ENCODE assay signal across 9 cellular contexts in the genomic region with DNA sequence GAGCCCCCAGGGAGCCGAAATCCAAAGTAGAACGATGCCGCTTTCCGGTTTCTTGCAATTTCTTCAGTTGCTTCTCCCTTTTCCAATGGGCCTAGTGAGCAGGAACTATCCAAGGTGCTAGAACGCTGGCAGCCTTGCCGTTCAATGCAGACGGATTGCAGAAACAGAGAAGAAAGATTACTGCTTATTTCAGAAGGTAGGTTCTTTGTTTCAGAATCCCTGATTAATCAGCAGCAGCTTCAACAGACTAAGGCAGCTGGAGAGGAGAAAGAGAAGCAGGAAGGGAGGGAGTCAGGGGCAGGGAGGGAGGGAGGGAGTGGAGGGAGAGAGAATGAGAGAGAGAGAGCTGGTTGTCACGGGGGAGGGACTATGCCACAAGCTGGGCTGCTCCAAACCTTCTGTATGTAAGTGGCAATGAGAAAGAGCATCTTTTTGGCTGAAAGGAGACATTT. TPM values are rescaled to one million over a fixed set of nuclear protein-coding genes. Genes with fewer than 3 reads are reported as not detected.
DNase-seq lines count a peak whose midpoint lies in the region; ATAC-seq and TF ChIP-seq lines count a peak whose summit lies in the region.
"Had no signal": no experiment of that assay in that cellular context is flagged by ENCODE, and none has a peak within 500 bp of the region (broad histone marks: within the 10 kb centered on the region; RNA-seq: fewer than 3 reads in every experiment).

No MANE protein-coding gene starts in this region.

- H3K9me3 ChIP-seq in neural progenitor cell (ENCODE audit: low read depth): no peaks in the 10 kb centered on the region
- no peaks in the 10 kb centered on the region for H3K9me3 ChIP-seq in right atrium auricular region
- H3K9me3 ChIP-seq in tibial nerve: no peaks in the 10 kb centered on the region
- no peaks in the 10 kb centered on the region for H3K9me3 ChIP-seq in gastrocnemius medialis

- no peaks in the 10 kb centered on the region for H3K36me3 Mint-ChIP-seq in activated naive CD4-positive, alpha-beta T cell treated with anti-CD3 and anti-CD28 coated beads, Interleukin-2, amount 10 ng/mL, durations not matched to agents 7 days and 5 days
- no peaks in the 10 kb centered on the region for H3K36me3 Mint-ChIP-seq in neural progenitor cell
- H3K36me3 Mint-ChIP-seq: CD4-positive, CD25-positive, alpha-beta regulatory T cell had no signal

- H3K4me3 Mint-ChIP-seq in activated naive CD4-positive, alpha-beta T cell treated with anti-CD3 and anti-CD28 coated beads, Interleukin-2, amount 10 ng/mL, durations not matched to agents 7 days and 5 days: no peak overlapping the region
- H3K4me3 Mint-ChIP-seq in neural progenitor cell: no peak overlapping the region

- H3K9ac ChIP-seq in neural progenitor cell: no peak overlapping the region

- H3K27ac ChIP-seq in neural progenitor cell: no peak overlapping the region
- no peak overlapping the region for H3K27ac ChIP-seq in right atrium auricular region
- H3K27ac ChIP-seq in tibial nerve: no peak overlapping the region
- no peak overlapping the region for H3K27ac ChIP-seq in gastrocnemius medialis

- TF ChIP-seq POLR2A in tibial nerve (IDR thresholded peaks at IDR 0.05) (no peak), gastrocnemius medialis (IDR thresholded peaks at IDR 0.05) (no peak)

- WGBS in tibial nerve, 2 donors: 7 to 10% methylated on average over 8 of the region's 8 CpGs

- no peak for ATAC-seq in gastrocnemius medialis

- H3K4me1 ChIP-seq in neural progenitor cell (peaks cover 6% of the 10 kb centered on the region), right atrium auricular region (no peaks in the 10 kb centered on the region), tibial nerve (no peaks in the 10 kb centered on the region), gastrocnemius medialis (no peaks in the 10 kb centered on the region)

- intact Hi-C loops in gastrocnemius medialis (cut with DNase I; ENCODE audit: low total_unique reads): no loop called here

- in situ Hi-C loops in gastrocnemius medialis (cut with MboI; ENCODE audit: low sequenced_read_pairs in 4 of 4): no loop called here

- H3K4me3 ChIP-seq in neural progenitor cell (no peak overlapping the region), right atrium auricular region (no peak overlapping the region), tibial nerve (no peak overlapping the region), gastrocnemius medialis (no peak overlapping the region)

- no peak for TF ChIP-seq CTCF in neural progenitor cell (IDR thresholded peaks at IDR 0.05)
- no peak for TF ChIP-seq CTCF in right atrium auricular region (IDR thresholded peaks at IDR 0.05)
- TF ChIP-seq CTCF in tibial nerve (IDR thresholded peaks at IDR 0.05): no peak
- TF ChIP-seq CTCF in gastrocnemius medialis (IDR thresholded peaks at IDR 0.05 in 4 of 5, conservative IDR thresholded peaks at IDR 0.05 in 1 of 5): no peak

- no peak overlapping the region for H3K27ac Mint-ChIP-seq in activated naive CD4-positive, alpha-beta T cell treated with anti-CD3 and anti-CD28 coated beads, Interleukin-2, amount 10 ng/mL, durations not matched to agents 7 days and 5 days
- H3K27ac Mint-ChIP-seq in neural progenitor cell: no peak overlapping the region
- H3K27ac Mint-ChIP-seq: CD4-positive, CD25-positive, alpha-beta regulatory T cell had no signal

- peaks cover 3% of the 10 kb centered on the region for H4K20me1 ChIP-seq in neural progenitor cell (ENCODE audit: low read depth)

- DNase-seq in activated naive CD4-positive, alpha-beta T cell treated with anti-CD3 and anti-CD28 coated beads, Interleukin-2, amount 10 ng/mL, durations not matched to agents 7 days and 5 days: peak; percentile 33
- no peak for DNase-seq in activated naive CD4-positive, alpha-beta T cell treated with anti-CD3 and anti-CD28 coated beads, Interleukin-2, amount 50 U/mL, for 16 hours
- peak; percentile 46 for DNase-seq in NCI-H510A treated with DMSO at 0.1 percent for 48 hours (lab: John Stamatoyannopoulos, UW)
- peak; percentile 32 to 74 for DNase-seq in cerebellar nuclear complex (lab: John Stamatoyannopoulos, UW)
- peak; percentile 86 for DNase-seq in neural progenitor cell (ENCODE audit: low spot score)
- no peak for DNase-seq in right atrium auricular region (ENCODE audit: low spot score)
- no peak for DNase-seq in tibial nerve (ENCODE audit: low spot score in 2 of 2)
- DNase-seq in gastrocnemius medialis: no peak
- DNase-seq: CD4-positive, CD25-positive, alpha-beta regulatory T cell had no signal

- no peaks in the 10 kb centered on the region for H3K27me3 ChIP-seq in neural progenitor cell
- H3K27me3 ChIP-seq in right atrium auricular region: no peaks in the 10 kb centered on the region
- no peaks in the 10 kb centered on the region for H3K27me3 ChIP-seq in tibial nerve
- H3K27me3 ChIP-seq in gastrocnemius medialis: no peaks in the 10 kb centered on the region

- CTCF ChIA-PET in activated naive CD4-positive, alpha-beta T cell treated with anti-CD3 and anti-CD28 coated beads, Interleukin-2, amount 10 ng/mL, durations not matched to agents 7 days and 5 days (lab: Charles Lee): no interaction called here

- H2AFZ ChIP-seq in neural progenitor cell (replicated peaks): no peak overlapping the region

- H3K27me3 Mint-ChIP-seq in activated naive CD4-positive, alpha-beta T cell treated with anti-CD3 and anti-CD28 coated beads, Interleukin-2, amount 10 ng/mL, durations not matched to agents 7 days and 5 days: peaks cover 5% of the 10 kb centered on the region
- no peaks in the 10 kb centered on the region for H3K27me3 Mint-ChIP-seq in neural progenitor cell (ENCODE audit: insufficient read depth, low read depth)

- no peaks in the 10 kb centered on the region for H3K79me2 ChIP-seq in neural progenitor cell (ENCODE audit: low read depth)

- TF ChIP-seq EP300 in tibial nerve (IDR thresholded peaks at IDR 0.05): no peak

- H3F3A ChIP-seq in neural progenitor cell (ENCODE audit: low read depth): peaks cover 5% of the 10 kb centered on the region

- H3K9me3 Mint-ChIP-seq in activated naive CD4-positive, alpha-beta T cell treated with anti-CD3 and anti-CD28 coated beads, Interleukin-2, amount 10 ng/mL, durations not matched to agents 7 days and 5 days: no peaks in the 10 kb centered on the region
- H3K9me3 Mint-ChIP-seq in neural progenitor cell: no peaks in the 10 kb centered on the region

- no peaks in the 10 kb centered on the region for H3K4me1 Mint-ChIP-seq in activated naive CD4-positive, alpha-beta T cell treated with anti-CD3 and anti-CD28 coated beads, Interleukin-2, amount 10 ng/mL, durations not matched to agents 7 days and 5 days
- H3K4me1 Mint-ChIP-seq in neural progenitor cell: peaks cover 13% of the 10 kb centered on the region
- H3K4me1 Mint-ChIP-seq: CD4-positive, CD25-positive, alpha-beta regulatory T cell had no signal

- H3K36me3 ChIP-seq in neural progenitor cell (no peaks in the 10 kb centered on the region), right atrium auricular region (no peaks in the 10 kb centered on the region), tibial nerve (no peaks in the 10 kb centered on the region), gastrocnemius medialis (no peaks in the 10 kb centered on the region)

- H3K4me2 ChIP-seq in neural progenitor cell: peak overlapping the region; percentile 33

RNA-seq across cellular contexts. Expression of a gene that starts 0.6 kb away (rescaled TPM):
- total RNA-seq in neural progenitor cell (ENCODE audit: low replicate concordance) (0.07 TPM in 1 of 2 replicates, not detected in the other), right atrium auricular region (not detected), tibial nerve (under 1 TPM in 1 of 4 donors, not detected in 3; under 0.01 TPM), gastrocnemius medialis (1 to 10 TPM in 3 of 4 donors, under 1 TPM in 1; 0.36 to 1.7 (median 1.5) TPM)

Comparison
In these comparisons a context has a peak if more than half of its experiments do, and no peak if none do; other contexts are left out.
1. DNase-seq: peak in activated naive CD4-positive, alpha-beta T cell treated with anti-CD3 and anti-CD28 coated beads, Interleukin-2, amount 10 ng/mL, durations not matched to agents 7 days and 5 days (single experiment), NCI-H510A treated with DMSO at 0.1 percent for 48 hours (single experiment), cerebellar nuclear complex (2 of 2) and neural progenitor cell (single experiment); none in activated naive CD4-positive, alpha-beta T cell treated with anti-CD3 and anti-CD28 coated beads, Interleukin-2, amount 50 U/mL, for 16 hours (single experiment), right atrium auricular region (single experiment), tibial nerve (0 of 2) and gastrocnemius medialis (0 of 2).